In the genomic region with DNA sequence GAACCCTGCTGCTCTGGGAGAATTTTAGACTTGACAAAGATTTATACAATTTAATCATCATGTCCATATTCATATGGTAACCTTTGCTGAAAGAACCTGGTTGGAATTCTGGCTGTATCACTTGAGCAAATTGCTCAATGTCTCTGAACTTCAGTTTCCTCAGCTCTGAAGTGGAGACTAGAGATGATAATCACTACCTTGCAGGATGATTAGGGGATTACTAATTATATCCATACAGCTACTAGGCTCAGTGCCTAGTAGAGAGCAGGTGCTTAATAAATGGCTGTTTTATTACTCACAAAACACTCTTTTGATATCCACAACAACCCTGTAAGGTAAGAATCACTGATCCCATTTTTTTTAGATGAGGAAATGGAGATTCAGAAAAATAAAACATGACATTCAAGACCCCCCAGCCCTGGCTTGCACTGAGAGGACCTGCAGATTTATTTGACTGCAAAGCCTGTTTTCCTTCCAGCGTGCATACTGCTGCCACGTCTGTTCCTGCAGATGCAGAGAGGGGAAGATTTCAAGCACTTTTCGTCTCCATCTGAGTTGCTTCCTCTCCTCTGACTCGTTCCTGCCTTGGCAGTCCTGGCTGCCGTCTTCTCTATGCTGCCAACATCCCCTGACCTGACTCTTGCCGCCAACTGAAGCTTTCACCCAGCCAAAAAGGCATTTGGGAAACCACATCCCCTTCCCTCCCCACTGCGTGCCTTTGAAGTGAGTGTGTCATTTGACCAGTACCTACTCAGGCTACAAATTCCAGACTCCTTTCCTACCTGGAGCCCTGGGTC, we compare ENCODE assay signal across 11 cellular contexts.
DNase-seq lines count a peak whose midpoint lies in the region; ATAC-seq and TF ChIP-seq lines count a peak whose summit lies in the region.
"Had no signal": no experiment of that assay in that cellular context is flagged by ENCODE, and none has a peak within 500 bp of the region (broad histone marks: within the 10 kb centered on the region; RNA-seq: fewer than 3 reads in every experiment).

No MANE protein-coding gene starts in this region.

- no peak overlapping the region for H3K27ac Mint-ChIP-seq in CD14-positive monocyte

- TF ChIP-seq CTCF in AG04450 (IDR thresholded peaks at IDR 0.05; ENCODE audit: low read depth, low read length) (no peak), breast epithelium (IDR thresholded peaks at IDR 0.05) (no peak), lower lobe of right lung (IDR thresholded peaks at IDR 0.05) (no peak), CD14-positive monocyte (IDR thresholded peaks at IDR 0.05) (no peak)

- CTCF ChIA-PET in AG04450 (lab: Charles Lee): no interaction called here

- POLR2A ChIA-PET in AG04450 (lab: Yijun Ruan, JAX): no interaction called here

- no peaks in the 10 kb centered on the region for H3K27me3 Mint-ChIP-seq in activated T-cell treated with anti-CD3 and anti-CD28 coated beads, Interleukin-2, amount 50 U/mL, for 4 hours (ENCODE audit: low read depth)
- peaks cover 14 to 20% (median 16%) of the 10 kb centered on the region in 3 donors for H3K27me3 Mint-ChIP-seq in CD14-positive monocyte (ENCODE audit: low read depth in 3 of 3)

- no peaks in the 10 kb centered on the region for H3K4me1 Mint-ChIP-seq in activated T-cell treated with anti-CD3 and anti-CD28 coated beads, Interleukin-2, amount 50 U/mL, for 4 hours (ENCODE audit: low read depth)
- peaks cover 2% of the 10 kb centered on the region for H3K4me1 Mint-ChIP-seq in CD14-positive monocyte

- peaks cover 0 to 15% of the 10 kb centered on the region in 2 donors for H3K4me1 ChIP-seq in breast epithelium
- H3K4me1 ChIP-seq in lower lobe of right lung: peaks cover 25% of the 10 kb centered on the region
- H3K4me1 ChIP-seq: BLaER1 treated with 17β-estradiol and CSF1 and Interleukin-3, amounts not matched to agents 10 nM and 100 nM had no signal

- no peak for DNase-seq in AG04450 (ENCODE audit: low read depth, low spot score)
- peak; percentile 73 for DNase-seq in NCI-H1105 (lab: John Stamatoyannopoulos, UW)
- DNase-seq in breast epithelium (ENCODE audit: low spot score in 2 of 2): peak in 1 of 2 donors; percentile 68
- no peak for DNase-seq in lower lobe of right lung
- DNase-seq in activated T-cell treated with anti-CD3 and anti-CD28 coated beads, Interleukin-2, amount 50 U/mL, for 4 hours: no peak
- DNase-seq in NCI-H146 (lab: John Stamatoyannopoulos, UW): no peak
- DNase-seq in CD14-positive monocyte (ENCODE audit: low spot score): no peak
- DNase-seq: activated CD4-positive, alpha-beta T cell treated with anti-CD3 and anti-CD28 coated beads for 1 hour had no signal

- TF ChIP-seq POLR2A in breast epithelium (IDR thresholded peaks at IDR 0.05): no peak

- no peaks in the 10 kb centered on the region for H3K36me3 ChIP-seq in breast epithelium
- H3K36me3 ChIP-seq in lower lobe of right lung: no peaks in the 10 kb centered on the region
- H3K36me3 ChIP-seq: BLaER1 treated with 17β-estradiol and CSF1 and Interleukin-3, amounts not matched to agents 10 nM and 100 nM had no signal

- H3K27me3 ChIP-seq in AG04450 (ENCODE audit: control insufficient read depth, insufficient read depth, low read length): no peaks in the 10 kb centered on the region
- H3K27me3 ChIP-seq in breast epithelium: no peaks in the 10 kb centered on the region
- H3K27me3 ChIP-seq in lower lobe of right lung (ENCODE audit: low read depth): no peaks in the 10 kb centered on the region

- H3K27ac ChIP-seq in AG04450 (ENCODE audit: low read depth, low read length) (peak overlapping the region; percentile 25), breast epithelium (peak overlapping the region; percentile 43 to 71), lower lobe of right lung (no peak overlapping the region)
- H3K27ac ChIP-seq: BLaER1 treated with 17β-estradiol and CSF1 and Interleukin-3, amounts not matched to agents 10 nM and 100 nM; KMS-11 had no signal

- intact Hi-C loops in breast epithelium (cut with DNase I; ENCODE audit: low total_unique reads): no loop called here
- intact Hi-C loops in lower lobe of right lung (cut with DNase I): no loop called here
- intact Hi-C loops in CD14-positive monocyte (cut with micrococcal nuclease): no loop called here

- H3K36me3 Mint-ChIP-seq in activated T-cell treated with anti-CD3 and anti-CD28 coated beads, Interleukin-2, amount 50 U/mL, for 4 hours (ENCODE audit: insufficient read depth): no peaks in the 10 kb centered on the region
- H3K36me3 Mint-ChIP-seq in CD14-positive monocyte: no peaks in the 10 kb centered on the region

- H3K4me3 Mint-ChIP-seq in activated T-cell treated with anti-CD3 and anti-CD28 coated beads, Interleukin-2, amount 50 U/mL, for 4 hours: no peak overlapping the region
- peak overlapping the region in 1 of 2 donors; percentile 14 for H3K4me3 Mint-ChIP-seq in CD14-positive monocyte

- ATAC-seq in lower lobe of right lung: peak; percentile 32 to 59
- ATAC-seq in GM18861 (IDR thresholded peaks at IDR 0.05; ENCODE audit: unreplicated experiment): no peak
- no peak for ATAC-seq in activated T-cell treated with anti-CD3 and anti-CD28 coated beads, Interleukin-2, amount 50 U/mL, for 4 hours

- H3K9me3 ChIP-seq in AG04450 (ENCODE audit: control insufficient read depth, insufficient read depth, low read length) (no peaks in the 10 kb centered on the region), breast epithelium (no peaks in the 10 kb centered on the region), lower lobe of right lung (no peaks in the 10 kb centered on the region)
- H3K9me3 ChIP-seq: BLaER1 treated with 17β-estradiol and CSF1 and Interleukin-3, amounts not matched to agents 10 nM and 100 nM had no signal

- H3K4me3 ChIP-seq in AG04450 (ENCODE audit: low read depth, low read length): no peak overlapping the region
- no peak overlapping the region for H3K4me3 ChIP-seq in breast epithelium
- no peak overlapping the region for H3K4me3 ChIP-seq in lower lobe of right lung
- H3K4me3 ChIP-seq: BLaER1 treated with 17β-estradiol and CSF1 and Interleukin-3, amounts not matched to agents 10 nM and 100 nM had no signal

- no peaks in the 10 kb centered on the region for H3K9me3 Mint-ChIP-seq in activated T-cell treated with anti-CD3 and anti-CD28 coated beads, Interleukin-2, amount 50 U/mL, for 4 hours
- no peaks in the 10 kb centered on the region for H3K9me3 Mint-ChIP-seq in CD14-positive monocyte

Comparison
In these comparisons a context has a peak if more than half of its experiments do, and no peak if none do; other contexts are left out.
1. ATAC-seq: peak in lower lobe of right lung (2 of 2); none in GM18861 (single experiment) and activated T-cell treated with anti-CD3 and anti-CD28 coated beads, Interleukin-2, amount 50 U/mL, for 4 hours (0 of 2).